ENCODE assay signal across 11 cellular contexts in the genomic region with DNA sequence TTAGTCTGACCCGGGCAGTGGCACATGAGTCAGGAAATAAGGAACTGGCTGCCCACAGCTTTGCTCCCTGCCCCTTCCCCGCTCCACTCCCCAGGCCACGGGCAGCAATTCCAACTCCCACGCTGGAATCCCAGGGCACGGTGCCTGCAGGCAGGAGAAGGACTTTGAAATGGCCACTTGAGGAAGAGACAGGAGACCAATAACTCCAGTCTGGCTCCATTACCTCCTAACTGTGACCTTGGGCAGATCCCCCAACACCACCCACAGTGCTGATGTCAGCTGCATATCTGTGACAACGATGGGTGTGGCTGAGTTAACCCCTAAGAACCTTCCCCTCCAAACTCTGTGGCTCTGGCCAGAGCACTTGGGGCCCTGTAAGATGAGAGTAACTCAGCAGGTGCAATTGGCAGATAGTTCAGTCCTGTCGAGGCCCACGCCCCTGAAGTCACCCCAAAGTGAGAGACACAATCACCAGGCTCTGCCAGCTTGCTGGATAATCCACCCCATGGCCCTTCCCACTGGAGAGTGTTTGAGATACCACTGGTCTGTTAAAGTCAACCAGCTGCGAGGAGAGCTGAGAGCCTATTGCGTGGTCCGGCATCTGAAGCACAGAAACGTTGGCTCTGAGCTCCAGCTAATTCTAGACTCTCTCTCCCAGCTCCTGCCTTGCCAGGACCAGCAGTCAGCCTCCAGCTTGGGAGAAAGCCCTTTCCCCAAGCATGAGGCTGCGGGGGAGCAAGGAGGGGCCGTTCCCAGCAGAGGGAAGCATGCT.
DNase-seq lines count a peak whose midpoint lies in the region; ATAC-seq and TF ChIP-seq lines count a peak whose summit lies in the region.
"Had no signal": no experiment of that assay in that cellular context is flagged by ENCODE, and none has a peak within 500 bp of the region (broad histone marks: within the 10 kb centered on the region; RNA-seq: fewer than 3 reads in every experiment).

No MANE protein-coding gene starts in this region.

- H4K8ac ChIP-seq in mesenchymal stem cell (ENCODE audit: low read length): no peak overlapping the region

- H3K9me3 ChIP-seq in esophagus squamous epithelium (no peaks in the 10 kb centered on the region), mesenchymal stem cell (ENCODE audit: control insufficient read depth, low read length) (no peaks in the 10 kb centered on the region), testis (no peaks in the 10 kb centered on the region)

- H4K91ac ChIP-seq in mesenchymal stem cell (ENCODE audit: low read length): peak overlapping the region; percentile 27

- H3K4me1 ChIP-seq in esophagus squamous epithelium: peaks cover 12 to 85% (median 27%) of the 10 kb centered on the region in 3 donors
- H3K4me1 ChIP-seq in mesenchymal stem cell (ENCODE audit: control insufficient read depth, insufficient read depth, low read depth, low read length): peaks cover 2% of the 10 kb centered on the region
- peaks cover 39% of the 10 kb centered on the region for H3K4me1 ChIP-seq in testis

- peaks cover 6% of the 10 kb centered on the region for H3K79me1 ChIP-seq in mesenchymal stem cell (replicated peaks; ENCODE audit: low read length, poor library complexity, severe bottlenecking)

- no peak overlapping the region for H2BK15ac ChIP-seq in mesenchymal stem cell (ENCODE audit: low read depth, poor library complexity, severe bottlenecking)

- no peak overlapping the region for H3K9ac ChIP-seq in mesenchymal stem cell (ENCODE audit: low read length)

- H3K14ac ChIP-seq in mesenchymal stem cell (ENCODE audit: low read length in 2 of 2): no peak overlapping the region

- H2BK12ac ChIP-seq in mesenchymal stem cell (ENCODE audit: low read length in 2 of 2): no peak overlapping the region

- TF ChIP-seq POLR2A in esophagus squamous epithelium (IDR thresholded peaks at IDR 0.05) (no peak), testis (IDR thresholded peaks at IDR 0.05) (no peak)

- H3K27me3 ChIP-seq in esophagus squamous epithelium (no peaks in the 10 kb centered on the region), mesenchymal stem cell (ENCODE audit: control insufficient read depth in 1 of 2, insufficient read depth in 1 of 2, low read length in 2 of 2) (no peaks in the 10 kb centered on the region), testis (no peaks in the 10 kb centered on the region)

- H3K18ac ChIP-seq in mesenchymal stem cell (ENCODE audit: low read depth in 1 of 2, low read length in 2 of 2): no peak overlapping the region

- H3K4ac ChIP-seq in mesenchymal stem cell (ENCODE audit: low read depth in 1 of 2, low read length in 2 of 2): no peak overlapping the region

- DNase-seq in RPMI7951 (ENCODE audit: low read depth) (peak; percentile 28), esophagus squamous epithelium (lab: John Stamatoyannopoulos, UW) (no peak), mesenchymal stem cell (no peak), testis (peak; percentile 54), RPMI8226 (no peak), GDM1 (lab: John Stamatoyannopoulos, UW) (no peak)
- no peak for DNase-seq in activated CD4-positive, alpha-beta T cell treated with anti-CD3 and anti-CD28 coated beads, Interleukin-2, amount 50 U/mL, for 4 hours
- DNase-seq: CD4-positive, alpha-beta memory T cell; NCI-H2081 treated with DMSO at 0.1 percent for 48 hours; nephron progenitor cell had no signal

- ATAC-seq in HG02571 (IDR thresholded peaks at IDR 0.05; ENCODE audit: unreplicated experiment): no peak

- H3K4me3 ChIP-seq in esophagus squamous epithelium (no peak overlapping the region), mesenchymal stem cell (ENCODE audit: insufficient read depth in 1 of 2, low read depth in 1 of 2, low read length in 2 of 2) (no peak overlapping the region), testis (no peak overlapping the region)

- no peak overlapping the region for H2AFZ ChIP-seq in mesenchymal stem cell (ENCODE audit: low read depth, low read length)

- no peak overlapping the region for H2BK120ac ChIP-seq in mesenchymal stem cell (ENCODE audit: low read depth, low read length)

- H3K23ac ChIP-seq in mesenchymal stem cell (ENCODE audit: low read length in 2 of 2): no peak overlapping the region

- H2AK5ac ChIP-seq in mesenchymal stem cell (ENCODE audit: low read length, severe bottlenecking): no peak overlapping the region

- H3K27ac ChIP-seq in esophagus squamous epithelium (peak overlapping the region; percentile 36 to 76 (median 56)), mesenchymal stem cell (ENCODE audit: low read length, poor library complexity, severe bottlenecking) (no peak overlapping the region), testis (peak overlapping the region in 1 of 2 donors; percentile 57)

- intact Hi-C loops in esophagus squamous epithelium (cut with DNase I): no loop called here
- intact Hi-C loops in testis (cut with DNase I; ENCODE audit: low total_unique reads): no loop called here

- 41 to 50% methylated on average over 4 to 6 of the region's 14 CpGs for WGBS in esophagus squamous epithelium, 2 donors
- 89% methylated on average over 14 of the region's 14 CpGs for WGBS in mesenchymal stem cell
- 28 to 36% methylated on average over 5 to 14 of the region's 14 CpGs for WGBS in testis, 2 donors

- no peak overlapping the region for H2BK5ac ChIP-seq in mesenchymal stem cell (ENCODE audit: low read depth, low read length, poor library complexity, severe bottlenecking)

- peaks cover 9 to 65% (median 11%) of the 10 kb centered on the region in 3 donors for H3K36me3 ChIP-seq in esophagus squamous epithelium
- peaks cover 71 to 86% of the 10 kb centered on the region in 2 experiments for H3K36me3 ChIP-seq in mesenchymal stem cell (ENCODE audit: control insufficient read depth in 1 of 2, insufficient read depth in 2 of 2, low read depth in 1 of 2, low read length in 2 of 2)
- no peaks in the 10 kb centered on the region for H3K36me3 ChIP-seq in testis (ENCODE audit: low read depth, missing control alignments)

- H3K4me2 ChIP-seq in mesenchymal stem cell (ENCODE audit: low read length, poor library complexity, severe bottlenecking): no peak overlapping the region

- TF ChIP-seq CTCF in esophagus squamous epithelium (IDR thresholded peaks at IDR 0.05): no peak
- no peak for TF ChIP-seq CTCF in testis (IDR thresholded peaks at IDR 0.05)

Comparison
In these comparisons a context has a peak if more than half of its experiments do, and no peak if none do; other contexts are left out.
1. DNase-seq: peak in RPMI7951 (single experiment) and testis (single experiment); none in esophagus squamous epithelium (single experiment), mesenchymal stem cell (single experiment), activated CD4-positive, alpha-beta T cell treated with anti-CD3 and anti-CD28 coated beads, Interleukin-2, amount 50 U/mL, for 4 hours (0 of 2), RPMI8226 (single experiment) and GDM1 (single experiment).